In the genomic region with DNA sequence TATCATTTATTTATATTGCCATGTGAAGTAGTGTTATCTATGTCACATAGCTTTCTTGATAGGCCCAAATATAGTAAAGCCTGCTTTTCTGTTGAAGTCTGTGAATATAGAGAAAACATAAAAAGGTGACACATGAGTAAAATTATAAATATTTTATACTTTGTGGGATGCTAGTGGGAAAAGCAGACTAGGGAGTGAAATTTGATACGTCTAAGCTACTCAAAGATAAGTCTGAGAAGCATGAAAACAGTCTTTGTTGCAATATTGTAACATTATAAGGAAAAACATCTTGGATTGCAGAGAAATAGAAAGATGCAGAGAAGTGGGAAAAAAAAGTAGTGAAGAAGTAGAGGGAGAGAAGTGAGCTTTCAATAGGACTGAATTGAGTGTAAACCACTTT, we compare ENCODE assay signal across 22 cellular contexts.
"Had no signal": no experiment of that assay in that cellular context is flagged by ENCODE, and none has a peak within 500 bp of the region (broad histone marks: within the 10 kb centered on the region; RNA-seq: fewer than 3 reads in every experiment).

No MANE protein-coding gene starts in this region.

- H3K9me3 ChIP-seq: gastrocnemius medialis, left ventricle myocardium inferior, lower lobe of right lung, ovary, right atrium auricular region, sigmoid colon, thoracic aorta, transverse colon had no signal

- H3K9me3 Mint-ChIP-seq: memory B cell; natural killer cell treated with Interleukin-12 subunit alpha and Interleukin-12 subunit beta and Interleukin-15 and Interleukin-18, amount 100 ng/mL, for 72 hours; neural progenitor cell; stimulated activated naive B cell treated with anti-CD40 and anti-IgM and Interleukin-4, amounts not matched to agents 10 μg/mL and 1 μg/mL and 100 μg/mL, for 72 hours; stimulated activated naive CD8-positive, alpha-beta T cell treated with anti-CD3 and anti-CD28 coated beads, Interleukin-15, amount 100 ng/mL, for 72 hours had no signal

- H3K27me3 ChIP-seq: gastrocnemius medialis, neural progenitor cell, ovary, right atrium auricular region, sigmoid colon, transverse colon had no signal

- H3K4me1 Mint-ChIP-seq: mesothelial cell of epicardium; neural progenitor cell; stimulated activated naive CD8-positive, alpha-beta T cell treated with anti-CD3 and anti-CD28 coated beads, Interleukin-15, amount 100 ng/mL, for 72 hours had no signal

- H2AFZ ChIP-seq: neural progenitor cell had no signal

- ATAC-seq: esophagus mucosa; gastrocnemius medialis; left cardiac atrium; lower lobe of right lung; natural killer cell treated with Interleukin-12 subunit alpha and Interleukin-12 subunit beta and Interleukin-15 and Interleukin-18, amount 100 ng/mL, for 72 hours; stimulated activated naive B cell treated with anti-CD40 and anti-IgM and Interleukin-4, amounts not matched to agents 10 μg/mL and 1 μg/mL and 100 μg/mL, for 72 hours; stimulated activated naive CD8-positive, alpha-beta T cell treated with anti-CD3 and anti-CD28 coated beads, Interleukin-15, amount 100 ng/mL, for 72 hours had no signal

- H3K27ac Mint-ChIP-seq: mesothelial cell of epicardium; natural killer cell treated with Interleukin-12 subunit alpha and Interleukin-12 subunit beta and Interleukin-15 and Interleukin-18, amount 100 ng/mL, for 72 hours; neural progenitor cell; stimulated activated naive B cell treated with anti-CD40 and anti-IgM and Interleukin-4, amounts not matched to agents 10 μg/mL and 1 μg/mL and 100 μg/mL, for 72 hours had no signal

- H3K36me3 Mint-ChIP-seq: natural killer cell treated with Interleukin-12 subunit alpha and Interleukin-12 subunit beta and Interleukin-15 and Interleukin-18, amount 100 ng/mL, for 72 hours had no signal

- H3K4me2 ChIP-seq: neural progenitor cell had no signal

- H3K27ac ChIP-seq: gastrocnemius medialis, left ventricle myocardium inferior, lower lobe of right lung, neural progenitor cell, ovary, right atrium auricular region, sigmoid colon, skin epidermis, thoracic aorta, transverse colon had no signal

- DNase-seq: effector memory CD4-positive, alpha-beta T cell; gastrocnemius medialis; kidney; left cardiac atrium; left ventricle myocardium inferior; lower lobe of right lung; nucleus accumbens; ovary; sigmoid colon; stimulated activated CD4-positive, alpha-beta T cell treated with anti-CD3 and anti-CD28 coated beads, Interleukin-2, amount 100 ng/mL, for 24 hours; stimulated activated CD4-positive, alpha-beta T cell treated with anti-CD3 and anti-CD28 coated beads, Interleukin-4, amount 100 ng/mL, for 4 hours; stimulated activated naive B cell treated with anti-CD40 and anti-IgM and Interleukin-4, amounts not matched to agents 10 μg/mL and 1 μg/mL and 100 μg/mL, for 72 hours; stimulated activated naive CD8-positive, alpha-beta T cell treated with anti-CD3 and anti-CD28 coated beads, Interleukin-15, amount 100 ng/mL, for 72 hours; transverse colon had no signal

- H3K4me3 Mint-ChIP-seq: memory B cell; mesothelial cell of epicardium; natural killer cell treated with Interleukin-12 subunit alpha and Interleukin-12 subunit beta and Interleukin-15 and Interleukin-18, amount 100 ng/mL, for 72 hours; neural progenitor cell; stimulated activated naive B cell treated with anti-CD40 and anti-IgM and Interleukin-4, amounts not matched to agents 10 μg/mL and 1 μg/mL and 100 μg/mL, for 72 hours; stimulated activated naive CD8-positive, alpha-beta T cell treated with anti-CD3 and anti-CD28 coated beads, Interleukin-15, amount 100 ng/mL, for 72 hours had no signal

- H3K9ac ChIP-seq: neural progenitor cell had no signal

- H3K27me3 Mint-ChIP-seq: memory B cell; natural killer cell treated with Interleukin-12 subunit alpha and Interleukin-12 subunit beta and Interleukin-15 and Interleukin-18, amount 100 ng/mL, for 72 hours; stimulated activated naive B cell treated with anti-CD40 and anti-IgM and Interleukin-4, amounts not matched to agents 10 μg/mL and 1 μg/mL and 100 μg/mL, for 72 hours; stimulated activated naive CD8-positive, alpha-beta T cell treated with anti-CD3 and anti-CD28 coated beads, Interleukin-15, amount 100 ng/mL, for 72 hours had no signal

- H3K4me1 ChIP-seq: gastrocnemius medialis, lower lobe of right lung, neural progenitor cell, right atrium auricular region, sigmoid colon, transverse colon had no signal

- H3K36me3 ChIP-seq: gastrocnemius medialis, ovary, right atrium auricular region, thoracic aorta had no signal

- H3K4me3 ChIP-seq: gastrocnemius medialis, left ventricle myocardium inferior, lower lobe of right lung, neural progenitor cell, ovary, right atrium auricular region, sigmoid colon, skin epidermis, thoracic aorta, transverse colon had no signal
